Comparison of ENCODE assay signal across 1 cellular context in the genomic region with DNA sequence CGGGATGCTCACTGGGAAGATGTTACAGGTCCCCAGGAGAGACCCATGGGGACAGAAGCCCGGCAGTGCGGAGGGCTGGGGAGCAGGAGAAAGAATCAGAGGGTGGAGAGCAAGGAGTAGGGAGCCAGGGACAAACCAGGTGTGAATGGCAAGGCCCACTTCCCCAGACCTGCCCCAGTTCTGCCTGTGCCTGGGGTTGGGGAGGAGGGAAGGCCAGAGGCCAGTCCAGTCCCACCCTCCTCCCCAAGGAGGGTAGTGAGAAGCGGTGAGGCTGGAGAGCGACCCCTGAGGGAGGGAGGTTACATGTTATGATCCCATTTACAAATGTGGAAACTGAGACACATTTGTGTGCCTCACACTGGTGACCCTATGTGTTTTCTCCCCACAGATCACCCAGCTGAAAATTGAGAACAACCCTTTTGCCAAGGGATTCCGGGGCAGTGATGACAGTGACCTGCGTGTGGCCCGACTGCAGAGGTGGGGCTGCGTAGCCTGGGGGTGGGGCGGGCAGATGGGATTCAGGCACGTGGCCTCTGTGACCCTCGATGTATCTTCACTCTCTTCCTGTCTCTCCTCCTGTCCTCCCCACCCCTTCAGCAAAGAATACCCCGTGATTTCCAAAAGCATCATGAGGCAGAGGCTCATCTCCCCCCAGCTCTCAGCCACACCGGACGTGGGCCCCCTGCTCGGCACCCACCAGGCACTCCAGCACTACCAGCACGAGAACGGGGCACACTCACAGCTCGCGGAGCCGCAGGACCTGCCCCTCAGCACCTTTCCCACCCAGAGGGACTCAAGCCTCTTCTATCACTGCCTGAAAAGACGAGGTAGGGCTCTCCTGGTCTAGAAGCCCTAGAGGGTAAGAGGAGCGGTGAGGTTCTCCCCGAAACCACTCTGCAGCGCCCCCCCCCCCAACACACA.
TF ChIP-seq lines count a peak whose summit lies in the region.

No MANE protein-coding gene starts in this region.

TF ChIP-seq in H1, 55 proteins besides CTCF, POLR2A, EP300 and RAD21:
- TF ChIP-seq KDM5A (IDR thresholded peaks at IDR 0.05; ENCODE audit: low read length): no peak
- no peak for TF ChIP-seq YY1 (IDR thresholded peaks at IDR 0.05; ENCODE audit: low read depth, low read length)
- TF ChIP-seq SUZ12 (IDR thresholded peaks at IDR 0.05; ENCODE audit: low read length): no peak
- TF ChIP-seq TAF7 (optimal IDR thresholded peaks at IDR 0.05; ENCODE audit: borderline replicate concordance, low read depth, low read length): no peak
- no peak for TF ChIP-seq BCL11A (IDR thresholded peaks at IDR 0.05; ENCODE audit: low read depth in 2 of 2, low read length in 2 of 2)
- TF ChIP-seq FOSL1 (IDR thresholded peaks at IDR 0.05; ENCODE audit: insufficient read depth, low read depth, low read length): no peak
- TF ChIP-seq SP4 (IDR thresholded peaks at IDR 0.05; ENCODE audit: low read length): no peak
- TF ChIP-seq RNF2 (IDR thresholded peaks at IDR 0.05; ENCODE audit: borderline replicate concordance, low read depth, low read length, missing control alignments, poor library complexity, severe bottlenecking): no peak
